Comparison of ENCODE assay signal across 1 cellular context in the genomic region with DNA sequence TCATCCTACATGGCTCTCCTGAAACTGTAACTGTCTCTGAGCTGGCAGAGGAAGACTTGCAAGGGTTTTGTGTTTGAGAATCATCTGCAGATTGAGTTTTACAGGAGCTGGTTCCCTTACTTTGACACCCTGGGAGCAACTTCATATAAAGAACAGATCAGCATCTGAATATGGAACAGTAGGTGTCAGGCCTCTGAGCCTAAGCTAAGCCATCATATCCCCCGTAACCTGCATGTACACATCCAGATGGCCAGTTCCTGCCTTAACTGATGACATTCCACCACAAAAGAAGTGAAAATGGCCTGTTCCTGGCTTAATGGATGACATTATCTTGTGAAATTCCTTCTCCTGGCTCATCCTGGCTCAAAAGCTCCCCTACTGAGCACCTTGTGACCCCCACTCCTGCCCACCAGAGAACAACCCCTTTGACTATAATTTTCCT.
TF ChIP-seq lines count a peak whose summit lies in the region.
"Not testable (repeated sequence)": the region's sequence is repeated elsewhere in the genome, so short reads cannot be mapped to it uniquely, and the experiment has no call there.

No MANE protein-coding gene starts in this region.

TF ChIP-seq in K562, 482 proteins besides CTCF, POLR2A, EP300 and RAD21:
- TF ChIP-seq, protein P1, sequence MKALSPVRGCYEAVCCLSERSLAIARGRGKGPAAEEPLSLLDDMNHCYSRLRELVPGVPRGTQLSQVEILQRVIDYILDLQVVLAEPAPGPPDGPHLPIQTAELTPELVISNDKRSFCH (CRISPR knock-in tag; IDR thresholded peaks at IDR 0.05): not testable (repeated sequence)
- TF ChIP-seq, protein P1 (tag; IDR thresholded peaks at IDR 0.05): peak; percentile 59
- TF ChIP-seq ZNF311 (CRISPR knock-in tag; IDR thresholded peaks at IDR 0.05): 0 out of 2 replicates have a peak, but pooled peaks have one; percentile 37
